Comparison of ENCODE assay signal across 1 cellular context in genomic region chr7:133859191-133859590, GRCh38.
TF ChIP-seq lines count a peak whose summit lies in the region.

No MANE protein-coding gene starts in this region.

TF ChIP-seq in neural cell, 6 proteins besides CTCF, POLR2A, EP300 and RAD21 (continued from another document):
- TF ChIP-seq MXI1 (conservative IDR thresholded peaks at IDR 0.05; ENCODE audit: poor library complexity, severe bottlenecking), result no peak
- peak; percentile 75 for TF ChIP-seq REST (IDR thresholded peaks at IDR 0.05; ENCODE audit: borderline replicate concordance)
- TF ChIP-seq SMC3 (conservative IDR thresholded peaks at IDR 0.05; ENCODE audit: poor library complexity), result peak; percentile 31
